ENCODE assay signal across 8 cellular contexts in genomic region chr1:36464605-36465393, GRCh38. TPM values are rescaled to one million over a fixed set of nuclear protein-coding genes. Genes with fewer than 3 reads are reported as not detected.
DNase-seq lines count a peak whose midpoint lies in the region; FAIRE-seq and TF ChIP-seq lines count a peak whose summit lies in the region.

No MANE protein-coding gene starts in this region.

- H3K36me3 ChIP-seq in H7 (replicated peaks; ENCODE audit: control insufficient read depth, insufficient read depth, low read length) = peaks cover 17% of the 10 kb centered on the region
- H3K36me3 ChIP-seq in kidney epithelial cell (ENCODE audit: control insufficient read depth, insufficient read depth, low read length) = no peaks in the 10 kb centered on the region
- H3K36me3 ChIP-seq in subcutaneous abdominal adipose tissue (ENCODE audit: control insufficient read depth in 5 of 5, insufficient read depth in 5 of 5, low read length in 5 of 5) = peaks cover 0 to 26% (median 22%) of the 10 kb centered on the region in 5 donors

- in situ Hi-C loops in astrocyte of the cerebellum (cut with HindIII; ENCODE audit: low sequenced_read_pairs) = no loop called here

- peaks cover 44% of the 10 kb centered on the region for H3K27me3 ChIP-seq in H7 (ENCODE audit: control insufficient read depth, insufficient read depth, low read length)
- no peaks in the 10 kb centered on the region for H3K27me3 ChIP-seq in kidney epithelial cell (ENCODE audit: control insufficient read depth, insufficient read depth, low read length)
- no peaks in the 10 kb centered on the region for H3K27me3 ChIP-seq in subcutaneous abdominal adipose tissue (ENCODE audit: control insufficient read depth in 5 of 5, insufficient read depth in 4 of 5, low read length in 5 of 5)

- FAIRE-seq in GM12892 (lab: Jason Lieb, UNC) = peak; percentile 50

- H3K9me3 ChIP-seq in subcutaneous abdominal adipose tissue (ENCODE audit: control insufficient read depth in 5 of 5, low read length in 5 of 5) = no peaks in the 10 kb centered on the region

- H3K4me1 ChIP-seq in subcutaneous abdominal adipose tissue (ENCODE audit: control insufficient read depth in 5 of 5, insufficient read depth in 5 of 5, low read length in 5 of 5) = peaks cover 3 to 25% (median 16%) of the 10 kb centered on the region in 5 donors

- TF ChIP-seq POLR2A in GM12892 (IDR thresholded peaks at IDR 0.05; ENCODE audit: low read depth, low read length) = no peak; the same call in 1 of the 2 replicates

- peak overlapping the region; percentile 93 for H3K4me3 ChIP-seq in H7 (ENCODE audit: insufficient read depth, low read depth, low read length)
- peak overlapping the region; percentile 70 for H3K4me3 ChIP-seq in astrocyte of the cerebellum (ENCODE audit: low read depth, low read length)
- peak overlapping the region; percentile 84 for H3K4me3 ChIP-seq in kidney epithelial cell (ENCODE audit: low read depth, low read length)
- peak overlapping the region; percentile 72 to 97 (median 83) for H3K4me3 ChIP-seq in subcutaneous abdominal adipose tissue (ENCODE audit: low read depth in 1 of 5, low read length in 5 of 5)

- peak overlapping the region; percentile 97 for H3K27ac ChIP-seq in subcutaneous abdominal adipose tissue (ENCODE audit: low read depth, low read length)

- DNase-seq in GM12892 (ENCODE audit: insufficient read length) = peak; percentile 41
- peak; percentile 89 for DNase-seq in H7
- peak; percentile 86 for DNase-seq in NCI-H146 treated with DMSO at 0.1 percent for 48 hours (lab: John Stamatoyannopoulos, UW; ENCODE audit: unreplicated experiment)
- DNase-seq in astrocyte of the cerebellum (ENCODE audit: low read depth) = no peak
- no peak for DNase-seq in kidney epithelial cell (ENCODE audit: low read depth)
- DNase-seq in SW 1271 (lab: John Stamatoyannopoulos, UW) = no peak
- no peak for DNase-seq in amniotic stem cell (lab: John Stamatoyannopoulos, UW)

- no peak for TF ChIP-seq CTCF in astrocyte of the cerebellum (IDR thresholded peaks at IDR 0.05; ENCODE audit: low read depth, low read length, missing control alignments)
- TF ChIP-seq CTCF in kidney epithelial cell (IDR thresholded peaks at IDR 0.05; ENCODE audit: insufficient read depth, low read length, poor library complexity, severe bottlenecking) = no peak

- H3K9ac ChIP-seq in subcutaneous abdominal adipose tissue (ENCODE audit: low read length in 5 of 5) = peak overlapping the region; percentile 2 to 98 (median 97)

RNA-seq across cellular contexts. Expression of gene MRPS15, which starts 0.6 kb away (rescaled TPM):
- 107 TPM for polyA plus RNA-seq in GM12892 (2012; ENCODE audit: missing spikeins)
- 145 and 190 TPM in 2 replicates for total RNA-seq in H7 (2014; rRNA removed; shearing (Covaris generic))
- total RNA-seq in kidney epithelial cell = 121 and 128 TPM in 2 replicates

RNA-seq across cellular contexts. Expression of gene OSCP1, which starts 14.5 kb away (rescaled TPM):
- 4.3 TPM for polyA plus RNA-seq in GM12892 (2012; ENCODE audit: missing spikeins)
- 3.9 and 4.6 TPM in 2 replicates for total RNA-seq in H7 (2014; rRNA removed; shearing (Covaris generic))
- 11.3 and 13.9 TPM in 2 replicates for total RNA-seq in kidney epithelial cell

RNA-seq across cellular contexts. Expression of gene CSF3R, which starts 17.9 kb away (rescaled TPM):
- 0.51 TPM for polyA plus RNA-seq in GM12892 (2012; ENCODE audit: missing spikeins)
- total RNA-seq in H7 (2014; rRNA removed; shearing (Covaris generic)) = 0.04 and 0.97 TPM in 2 replicates
- not detected in 2 replicates for total RNA-seq in kidney epithelial cell

Comparison
In these comparisons a context has a peak if more than half of its experiments do, and no peak if none do; other contexts are left out.
1. DNase-seq: peak in GM12892 (single experiment), H7 (single experiment) and NCI-H146 treated with DMSO at 0.1 percent for 48 hours (single experiment); none in astrocyte of the cerebellum (single experiment), kidney epithelial cell (single experiment), SW 1271 (0 of 2) and amniotic stem cell (single experiment).
2. Peak in every context shown above with its lines, with median percentiles within 50 percentile points of each other: H3K4me3 ChIP-seq.